Comparison of ENCODE assay signal across 26 cellular contexts in genomic region chr11:126344291-126344970, GRCh38. TPM values are rescaled to one million over a fixed set of nuclear protein-coding genes. Genes with fewer than 3 reads are reported as not detected.
DNase-seq lines count a peak whose midpoint lies in the region; ATAC-seq and TF ChIP-seq lines count a peak whose summit lies in the region.
"Had no signal": no experiment of that assay in that cellular context is flagged by ENCODE, and none has a peak within 500 bp of the region (broad histone marks: within the 10 kb centered on the region; RNA-seq: fewer than 3 reads in every experiment).

No MANE protein-coding gene starts in this region.

- TF ChIP-seq CTCF in GM23338 (conservative IDR thresholded peaks at IDR 0.05; ENCODE audit: low read depth in 2 of 2) (no peak), esophagus squamous epithelium (IDR thresholded peaks at IDR 0.05) (no peak), smooth muscle cell (IDR thresholded peaks at IDR 0.05; ENCODE audit: borderline replicate concordance, insufficient read depth, poor library complexity, severe bottlenecking) (no peak)

- H2AFZ ChIP-seq in GM23338 = no peak overlapping the region
- no peak overlapping the region for H2AFZ ChIP-seq in smooth muscle cell (ENCODE audit: low read depth)

- intact Hi-C loops in esophagus squamous epithelium (cut with DNase I) = no loop called here
- intact Hi-C loops in activated CD4-positive, alpha-beta T cell treated with anti-CD3 and anti-CD28 coated beads for 36 hours (cut with DNase I, micrococcal nuclease) = no loop called here

- H3K27ac ChIP-seq in GM23338 (ENCODE audit: low read depth) = no peak overlapping the region
- peak overlapping the region; percentile 58 for H3K27ac ChIP-seq in SK-N-MC
- peak overlapping the region in 3 of 4 donors; percentile 45 to 86 (median 70) for H3K27ac ChIP-seq in esophagus squamous epithelium
- H3K27ac ChIP-seq in smooth muscle cell (ENCODE audit: low read depth) = peak overlapping the region; percentile 87

- H3F3A ChIP-seq in GM23338 (replicated peaks; ENCODE audit: low read depth) (0 out of 2 replicates have a peak, but pooled peaks cover 2% of the 10 kb centered on the region), smooth muscle cell (ENCODE audit: low read depth) (peaks cover 25% of the 10 kb centered on the region)

- H4K20me1 ChIP-seq in GM23338 (replicated peaks; ENCODE audit: insufficient read depth) (peaks cover 9% of the 10 kb centered on the region), smooth muscle cell (ENCODE audit: low read depth) (no peaks in the 10 kb centered on the region)

- H3K36me3 Mint-ChIP-seq in GM23338 (ENCODE audit: low read depth) = peaks cover 26% of the 10 kb centered on the region
- peaks cover 16% of the 10 kb centered on the region for H3K36me3 Mint-ChIP-seq in activated CD4-positive, alpha-beta T cell treated with anti-CD3 and anti-CD28 coated beads for 36 hours (ENCODE audit: low read depth)

- H3K4me1 ChIP-seq in GM23338 (ENCODE audit: insufficient read depth) (peaks cover 16% of the 10 kb centered on the region), esophagus squamous epithelium (peaks cover 5 to 75% (median 37%) of the 10 kb centered on the region in 3 donors), smooth muscle cell (ENCODE audit: low read depth) (peaks cover 44% of the 10 kb centered on the region)

- DNase-seq in GM23338 (ENCODE audit: low spot score) (no peak), SK-N-MC (ENCODE audit: low read depth, low spot score) (no peak), esophagus squamous epithelium (lab: John Stamatoyannopoulos, UW) (no peak), smooth muscle cell (lab: John Stamatoyannopoulos, UW; ENCODE audit: unreplicated experiment) (no peak), NCI-H2196 (lab: John Stamatoyannopoulos, UW; ENCODE audit: unreplicated experiment) (no peak)
- no peak for DNase-seq in activated CD4-positive, alpha-beta T cell treated with anti-CD3 and anti-CD28 coated beads for 36 hours
- DNase-seq in stimulated activated naive CD8-positive, alpha-beta T cell treated with anti-CD3 and anti-CD28 coated beads, Interleukin-15, Interleukin-2, amounts not matched to agents 100 U/mL and 50 U/mL, for 24 hours = no peak
- DNase-seq: activated CD4-positive, alpha-beta T cell treated with anti-CD3 and anti-CD28 coated beads for 4 hours; activated effector memory CD4-positive, alpha-beta T cell treated with anti-CD3 and anti-CD28 coated beads, Interleukin-2, amount 50 U/mL, for 16 hours; AML-193; amniotic stem cell; COR-L47; HCEC 1CT; Kasumi-1; kidney glomerular epithelial cell; mammary epithelial cell; naive B cell; NCI-H1048; NCI-H2081; NCI-H510A; stimulated activated CD4-positive, alpha-beta T cell treated with anti-CD3 and anti-CD28 coated beads, Interleukin-1b, Interleukin-23, amount 100 ng/mL, for 48 hours; stimulated activated naive CD4-positive, alpha-beta T cell had no signal

- H3K9me3 ChIP-seq in SK-N-MC (ENCODE audit: low read depth, low read length) = no peaks in the 10 kb centered on the region
- H3K9me3 ChIP-seq in esophagus squamous epithelium = no peaks in the 10 kb centered on the region
- no peaks in the 10 kb centered on the region for H3K9me3 ChIP-seq in smooth muscle cell (replicated peaks; ENCODE audit: low read depth)
- H3K9me3 ChIP-seq: esophagus muscularis mucosa, tibial nerve had no signal

- CTCF ChIA-PET in activated CD4-positive, alpha-beta T cell treated with anti-CD3 and anti-CD28 coated beads for 36 hours (lab: Charles Lee) = no interaction called here

- ATAC-seq in GM23338 = peak; percentile 21
- ATAC-seq in activated CD4-positive, alpha-beta T cell treated with anti-CD3 and anti-CD28 coated beads for 36 hours = no peak
- no peak for ATAC-seq in GM18519 (IDR thresholded peaks at IDR 0.05; ENCODE audit: low FRiP score, unreplicated experiment)
- no peak for ATAC-seq in stimulated activated naive CD8-positive, alpha-beta T cell treated with anti-CD3 and anti-CD28 coated beads, Interleukin-15, Interleukin-2, amounts not matched to agents 100 U/mL and 50 U/mL, for 24 hours

- H3K79me2 ChIP-seq in GM23338 (replicated peaks; ENCODE audit: insufficient read depth) (no peaks in the 10 kb centered on the region), smooth muscle cell (ENCODE audit: low read depth) (peaks cover 4% of the 10 kb centered on the region)

- no peaks in the 10 kb centered on the region; the same call in 2 of the 3 replicates for H3K9me3 Mint-ChIP-seq in GM23338
- no peaks in the 10 kb centered on the region for H3K9me3 Mint-ChIP-seq in activated CD4-positive, alpha-beta T cell treated with anti-CD3 and anti-CD28 coated beads for 36 hours (ENCODE audit: low read depth)
- H3K9me3 Mint-ChIP-seq: naive B cell had no signal

- H3K36me3 ChIP-seq in GM23338 (ENCODE audit: insufficient read depth) (no peaks in the 10 kb centered on the region), SK-N-MC (ENCODE audit: insufficient read depth, low read length) (peaks cover 6% of the 10 kb centered on the region; the same call in 1 of the 2 replicates), esophagus squamous epithelium (peaks cover 0 to 43% (median 0%) of the 10 kb centered on the region in 3 donors), smooth muscle cell (ENCODE audit: low read depth) (no peaks in the 10 kb centered on the region)
- H3K36me3 ChIP-seq: cardiac muscle cell had no signal

- H3K27ac Mint-ChIP-seq in GM23338 = no peak overlapping the region
- no peak overlapping the region for H3K27ac Mint-ChIP-seq in activated CD4-positive, alpha-beta T cell treated with anti-CD3 and anti-CD28 coated beads for 36 hours

- H3K4me3 ChIP-seq in GM23338 = no peak overlapping the region
- no peak overlapping the region for H3K4me3 ChIP-seq in SK-N-MC
- no peak overlapping the region for H3K4me3 ChIP-seq in esophagus squamous epithelium
- no peak overlapping the region for H3K4me3 ChIP-seq in smooth muscle cell
- H3K4me3 ChIP-seq: cardiac muscle cell, esophagus muscularis mucosa, tibial nerve had no signal

- H3K4me3 Mint-ChIP-seq in GM23338 = no peak overlapping the region
- H3K4me3 Mint-ChIP-seq in activated CD4-positive, alpha-beta T cell treated with anti-CD3 and anti-CD28 coated beads for 36 hours = no peak overlapping the region
- H3K4me3 Mint-ChIP-seq: naive B cell had no signal

- peaks cover 46% of the 10 kb centered on the region for H3K4me1 Mint-ChIP-seq in GM23338
- peaks cover 31% of the 10 kb centered on the region for H3K4me1 Mint-ChIP-seq in activated CD4-positive, alpha-beta T cell treated with anti-CD3 and anti-CD28 coated beads for 36 hours

- H3K27me3 Mint-ChIP-seq in GM23338 (ENCODE audit: insufficient read depth, low read depth, poor library complexity) = peaks cover 18% of the 10 kb centered on the region
- no peaks in the 10 kb centered on the region for H3K27me3 Mint-ChIP-seq in activated CD4-positive, alpha-beta T cell treated with anti-CD3 and anti-CD28 coated beads for 36 hours
- H3K27me3 Mint-ChIP-seq: naive B cell had no signal

- no peak overlapping the region for H3K4me2 ChIP-seq in GM23338
- no peak overlapping the region for H3K4me2 ChIP-seq in smooth muscle cell

- no peak for TF ChIP-seq POLR2A in esophagus squamous epithelium (IDR thresholded peaks at IDR 0.05)

- no peaks in the 10 kb centered on the region for H3K9me2 ChIP-seq in GM23338 (ENCODE audit: insufficient read depth)

- WGBS in esophagus squamous epithelium, 2 donors = 87 to 89% methylated on average over 3 to 5 of the region's 7 CpGs
- WGBS in smooth muscle cell (ENCODE audit: low lambda C conversion rate) = 93% methylated on average over 7 of the region's 7 CpGs

- POLR2A ChIA-PET in activated CD4-positive, alpha-beta T cell treated with anti-CD3 and anti-CD28 coated beads for 36 hours (lab: Charles Lee) = no interaction called here

- H3K9ac ChIP-seq in SK-N-MC (ENCODE audit: insufficient read length) = no peak overlapping the region
- no peak overlapping the region for H3K9ac ChIP-seq in smooth muscle cell (ENCODE audit: low read depth)

- H3K27me3 ChIP-seq in GM23338 (ENCODE audit: insufficient read depth) (no peaks in the 10 kb centered on the region), esophagus squamous epithelium (no peaks in the 10 kb centered on the region), smooth muscle cell (ENCODE audit: low read depth) (no peaks in the 10 kb centered on the region)
- H3K27me3 ChIP-seq: cardiac muscle cell, esophagus muscularis mucosa, tibial nerve had no signal

TF ChIP-seq in GM23338, 12 proteins besides CTCF, POLR2A, EP300 and RAD21 (continues in another document):
- no peak for TF ChIP-seq NANOG (IDR thresholded peaks at IDR 0.05; ENCODE audit: borderline replicate concordance)

RNA-seq across cellular contexts. Expression of gene ST3GAL4, which starts 11.1 kb away (rescaled TPM):
- 16.6 and 28.0 TPM in 2 replicates for total RNA-seq in GM23338 (2014; rRNA removed; shearing (Covaris generic))
- polyA plus RNA-seq in GM23338 (2016; fragmentation: Nextera tagmentation; extraction: Ambion mirVana) (10.1 and 10.8 TPM in 2 replicates), smooth muscle cell (58.5 and 60.9 TPM in 2 replicates)
- total RNA-seq in esophagus squamous epithelium (100 to 1,000 TPM in 1 of 4 donors, 10 to 100 TPM in 3; 31.0 to 110 (median 51.2) TPM), smooth muscle cell (36.5 and 60.3 TPM in 2 replicates)
- 1 to 10 TPM; 7.5 to 9.1 TPM for total RNA-seq in activated CD4-positive, alpha-beta T cell treated with anti-CD3 and anti-CD28 coated beads for 36 hours

RNA-seq across cellular contexts. Expression of gene DCPS, which starts 40.6 kb away (rescaled TPM):
- total RNA-seq in GM23338 (2014; rRNA removed; shearing (Covaris generic)) = 26.8 and 28.5 TPM in 2 replicates
- 41.1 and 46.4 TPM in 2 replicates for polyA plus RNA-seq in GM23338 (2016; fragmentation: Nextera tagmentation; extraction: Ambion mirVana)
- 10 to 100 TPM; 12.0 to 25.7 (median 14.9) TPM for total RNA-seq in esophagus squamous epithelium
- total RNA-seq in smooth muscle cell = 8.9 and 19.0 TPM in 2 replicates
- 25.4 and 34.1 TPM in 2 replicates for polyA plus RNA-seq in smooth muscle cell
- total RNA-seq in activated CD4-positive, alpha-beta T cell treated with anti-CD3 and anti-CD28 coated beads for 36 hours = 10 to 100 TPM; 29.7 to 39.3 TPM
